ENCODE assay signal across 24 cellular contexts in genomic region chr9:119792242-119792641, GRCh38.
DNase-seq lines count a peak whose midpoint lies in the region; ATAC-seq and TF ChIP-seq lines count a peak whose summit lies in the region.
"Had no signal": no experiment of that assay in that cellular context is flagged by ENCODE, and none has a peak within 500 bp of the region (broad histone marks: within the 10 kb centered on the region; RNA-seq: fewer than 3 reads in every experiment).

No MANE protein-coding gene starts in this region.

- no peak for TF ChIP-seq POLR2A in lower leg skin (IDR thresholded peaks at IDR 0.05)

- no peak for DNase-seq in NCI-H1105 treated with DMSO at 0.1 percent for 48 hours (lab: John Stamatoyannopoulos, UW)
- no peak for DNase-seq in left colon
- DNase-seq in NCI-H1694 (lab: John Stamatoyannopoulos, UW): no peak
- no peak for DNase-seq in lower leg skin (ENCODE audit: low spot score in 2 of 2)
- DNase-seq: activated CD4-positive, alpha-beta T cell treated with anti-CD3 and anti-CD28 coated beads for 1 hour; activated gamma-delta T cell treated with Interleukin-2 at 50 U/mL for 16 hours; activated T-cell treated with anti-CD3 and anti-CD28 coated beads, Interleukin-2, amount 50 U/mL, for 1 hour; colonic mucosa; DMS53; H7; mammary epithelial cell; NCI-H1048; NCI-H2029; NCI-H446 treated with DMSO at 0.1 percent for 48 hours; sigmoid colon; T-helper 1 cell had no signal

- TF ChIP-seq CTCF in lower leg skin (IDR thresholded peaks at IDR 0.05): no peak

- WGBS in lower leg skin, 2 donors: 78 to 79% methylated on average over 3 of the region's 3 CpGs

- intact Hi-C loops in left colon (cut with DNase I, micrococcal nuclease) (no loop called here), lower leg skin (cut with DNase I; ENCODE audit: low total_unique reads) (no loop called here)

- peak; percentile 75 for ATAC-seq in GM18502 (IDR thresholded peaks at IDR 0.05; ENCODE audit: poor library complexity, unreplicated experiment)
- ATAC-seq in GM19395 (IDR thresholded peaks at IDR 0.05; ENCODE audit: unreplicated experiment): peak; percentile 88
- ATAC-seq in HG02798 (IDR thresholded peaks at IDR 0.05; ENCODE audit: poor library complexity, unreplicated experiment): peak; percentile 66
- ATAC-seq in HG03442 (IDR thresholded peaks at IDR 0.05; ENCODE audit: unreplicated experiment): peak; percentile 79
- ATAC-seq in left colon: no peak
- ATAC-seq: HepG2 had no signal

- no peak overlapping the region for H3K4me3 ChIP-seq in lower leg skin (ENCODE audit: low read depth, poor library complexity, severe bottlenecking)
- H3K4me3 ChIP-seq: breast epithelium, colonic mucosa, neural progenitor cell, sigmoid colon, SJSA1 had no signal
